ENCODE assay signal across 15 cellular contexts in genomic region chr6:14417377-14417776, GRCh38.
"Had no signal": no experiment of that assay in that cellular context is flagged by ENCODE, and none has a peak within 500 bp of the region (broad histone marks: within the 10 kb centered on the region; RNA-seq: fewer than 3 reads in every experiment).

No MANE protein-coding gene starts in this region.

- DNase-seq: activated CD8-positive, alpha-beta memory T cell treated with anti-CD3 and anti-CD28 coated beads, Interleukin-2, amount 50 U/mL, for 4 hours; activated CD8-positive, alpha-beta T cell treated with anti-CD3 and anti-CD28 coated beads for 36 hours; activated naive CD8-positive, alpha-beta T cell treated with anti-CD3 and anti-CD28 coated beads, Interleukin-2, amount 10 ng/mL, durations not matched to agents 7 days and 5 days; activated T-cell treated with anti-CD3 and anti-CD28 coated beads, Interleukin-2, amount 50 U/mL, for 72 hours; anterior cingulate cortex; dorsolateral prefrontal cortex; foreskin melanocyte; head of caudate nucleus; left ventricle myocardium superior; mesendoderm; pancreas; retina had no signal

- H3K4me3 Mint-ChIP-seq: activated CD8-positive, alpha-beta T cell treated with anti-CD3 and anti-CD28 coated beads for 36 hours; activated naive CD8-positive, alpha-beta T cell treated with anti-CD3 and anti-CD28 coated beads, Interleukin-2, amount 10 ng/mL, durations not matched to agents 7 days and 5 days; activated T-cell treated with anti-CD3 and anti-CD28 coated beads, Interleukin-2, amount 50 U/mL, for 72 hours; neural progenitor cell; T-helper 2 cell treated with Interferon-gamma antibody and Interleukin-4, amounts not matched to agents 5 μg/mL and 100 μg/mL, for 36 hours had no signal

- H3K36me3 Mint-ChIP-seq: neural progenitor cell had no signal

- ATAC-seq: activated CD4-positive, CD25-positive, alpha-beta regulatory T cell treated with anti-CD3 and anti-CD28 coated beads, Interleukin-2, amount 50 U/mL, for 24 hours; activated CD8-positive, alpha-beta T cell treated with anti-CD3 and anti-CD28 coated beads for 36 hours; activated T-cell treated with anti-CD3 and anti-CD28 coated beads, Interleukin-2, amount 50 U/mL, for 72 hours; left ventricle myocardium superior; pancreas had no signal

- H3K27ac Mint-ChIP-seq: activated CD8-positive, alpha-beta T cell treated with anti-CD3 and anti-CD28 coated beads for 36 hours; activated naive CD8-positive, alpha-beta T cell treated with anti-CD3 and anti-CD28 coated beads, Interleukin-2, amount 10 ng/mL, durations not matched to agents 7 days and 5 days; activated T-cell treated with anti-CD3 and anti-CD28 coated beads, Interleukin-2, amount 50 U/mL, for 72 hours; neural progenitor cell; T-helper 2 cell treated with Interferon-gamma antibody and Interleukin-4, amounts not matched to agents 5 μg/mL and 100 μg/mL, for 36 hours had no signal

- H3K4me1 Mint-ChIP-seq: activated naive CD8-positive, alpha-beta T cell treated with anti-CD3 and anti-CD28 coated beads, Interleukin-2, amount 10 ng/mL, durations not matched to agents 7 days and 5 days; neural progenitor cell had no signal

- H3K27me3 Mint-ChIP-seq: activated CD8-positive, alpha-beta T cell treated with anti-CD3 and anti-CD28 coated beads for 36 hours had no signal
